Comparison of ENCODE assay signal across 9 cellular contexts in the genomic region with DNA sequence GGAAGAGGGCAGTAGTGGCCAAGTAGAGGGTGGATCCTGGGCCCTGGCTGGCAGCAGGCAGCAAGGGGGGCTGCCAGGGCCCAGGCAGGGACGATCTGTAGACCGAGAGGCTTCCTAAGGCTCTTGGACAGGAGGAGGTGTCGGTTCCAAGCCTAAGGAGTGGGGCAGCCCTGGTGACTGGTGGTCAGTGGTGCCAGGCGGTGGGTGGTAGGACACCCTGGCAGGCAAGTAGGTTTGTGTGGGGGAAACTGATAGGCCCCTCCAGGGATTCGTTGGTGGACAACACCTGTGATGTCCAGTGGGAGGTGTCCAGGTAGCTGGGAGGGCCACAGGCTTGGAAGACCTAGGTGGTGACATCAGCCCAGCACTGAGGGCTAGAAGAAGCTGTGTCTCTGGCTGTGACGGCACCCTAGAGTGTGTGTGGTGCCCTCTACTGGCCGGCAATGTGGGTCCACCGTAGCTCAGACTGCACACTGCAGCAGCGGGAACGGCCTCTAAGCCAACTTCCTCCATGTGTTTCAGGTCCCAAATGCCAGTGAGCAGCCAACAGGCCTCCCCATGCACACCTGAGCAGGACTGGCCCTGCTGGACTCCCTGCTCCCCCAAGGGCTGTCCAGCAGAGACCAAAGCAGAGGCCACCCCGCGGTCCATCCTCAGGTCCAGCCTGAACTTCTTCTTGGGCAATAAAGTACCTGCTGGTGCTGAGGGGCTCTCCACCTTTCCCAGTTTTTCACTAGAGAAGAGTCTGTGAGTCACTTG. TPM values are rescaled to one million over a fixed set of nuclear protein-coding genes. Genes with fewer than 3 reads are reported as not detected.
DNase-seq lines count a peak whose midpoint lies in the region; ATAC-seq lines count a peak whose summit lies in the region.
"Had no signal": no experiment of that assay in that cellular context is flagged by ENCODE, and none has a peak within 500 bp of the region (broad histone marks: within the 10 kb centered on the region; RNA-seq: fewer than 3 reads in every experiment).

No MANE protein-coding gene starts in this region.

- no peak for DNase-seq in Right ventricle myocardium inferior (ENCODE audit: missing footprints)
- no peak for DNase-seq in cardiac septum (ENCODE audit: low spot score)
- peak; percentile 16 for DNase-seq in NCI-H82 treated with DMSO at 0.1 percent for 48 hours (lab: John Stamatoyannopoulos, UW; ENCODE audit: unreplicated experiment)
- DNase-seq in activated CD4-positive, alpha-beta memory T cell treated with anti-CD3 and anti-CD28 coated beads, Interleukin-2, amount 10 ng/mL, durations not matched to agents 7 days and 5 days = peak; percentile 75
- DNase-seq in effector memory CD8-positive, alpha-beta T cell = peak; percentile 56 to 65 (median 61)
- peak; percentile 65 for DNase-seq in myocyte (ENCODE audit: low read depth)
- DNase-seq in stimulated activated naive CD4-positive, alpha-beta T cell (lab: John Stamatoyannopoulos, UW) = peak in 5 of 6 experiments; percentile 29 to 36 (median 34)

- H3K4me3 Mint-ChIP-seq in activated CD4-positive, alpha-beta memory T cell treated with anti-CD3 and anti-CD28 coated beads, Interleukin-2, amount 10 ng/mL, durations not matched to agents 7 days and 5 days = no peak overlapping the region
- no peak overlapping the region for H3K4me3 Mint-ChIP-seq in effector memory CD8-positive, alpha-beta T cell

- POLR2A ChIA-PET in activated CD4-positive, alpha-beta memory T cell treated with anti-CD3 and anti-CD28 coated beads, Interleukin-2, amount 10 ng/mL, durations not matched to agents 7 days and 5 days (lab: Charles Lee) = interaction anchor here (1.4 to 2.8 kb wide), 2 partner anchors 9 to 63 kb away, joined by 3 to 20 read pairs; a partner anchor contains a TSS

- no peaks in the 10 kb centered on the region for H3K9me3 Mint-ChIP-seq in activated CD4-positive, alpha-beta memory T cell treated with anti-CD3 and anti-CD28 coated beads, Interleukin-2, amount 10 ng/mL, durations not matched to agents 7 days and 5 days
- H3K9me3 Mint-ChIP-seq in effector memory CD8-positive, alpha-beta T cell = no peaks in the 10 kb centered on the region

- H3K4me1 Mint-ChIP-seq in activated CD4-positive, alpha-beta memory T cell treated with anti-CD3 and anti-CD28 coated beads, Interleukin-2, amount 10 ng/mL, durations not matched to agents 7 days and 5 days = no peaks in the 10 kb centered on the region
- H3K4me1 Mint-ChIP-seq in effector memory CD8-positive, alpha-beta T cell (ENCODE audit: low read depth in 2 of 2) = peaks cover 0 to 4% of the 10 kb centered on the region in 2 donors

- H3K36me3 Mint-ChIP-seq in activated CD4-positive, alpha-beta memory T cell treated with anti-CD3 and anti-CD28 coated beads, Interleukin-2, amount 10 ng/mL, durations not matched to agents 7 days and 5 days (ENCODE audit: low read depth) = no peaks in the 10 kb centered on the region
- H3K36me3 Mint-ChIP-seq in effector memory CD8-positive, alpha-beta T cell (ENCODE audit: insufficient read depth) = peaks cover 4% of the 10 kb centered on the region

- no peak overlapping the region for H3K27ac Mint-ChIP-seq in activated CD4-positive, alpha-beta memory T cell treated with anti-CD3 and anti-CD28 coated beads, Interleukin-2, amount 10 ng/mL, durations not matched to agents 7 days and 5 days
- H3K27ac Mint-ChIP-seq in effector memory CD8-positive, alpha-beta T cell = no peak overlapping the region

- peak; percentile 65 for ATAC-seq in Right ventricle myocardium inferior
- peak; percentile 99 for ATAC-seq in effector memory CD8-positive, alpha-beta T cell (replicated peaks)
- no peak for ATAC-seq in HG03175 (IDR thresholded peaks at IDR 0.05; ENCODE audit: unreplicated experiment)

- peaks cover 3% of the 10 kb centered on the region for H3K27me3 Mint-ChIP-seq in activated CD4-positive, alpha-beta memory T cell treated with anti-CD3 and anti-CD28 coated beads, Interleukin-2, amount 10 ng/mL, durations not matched to agents 7 days and 5 days
- H3K27me3 Mint-ChIP-seq in effector memory CD8-positive, alpha-beta T cell = peaks cover 35 to 38% of the 10 kb centered on the region in 2 donors

- CTCF ChIA-PET in activated CD4-positive, alpha-beta memory T cell treated with anti-CD3 and anti-CD28 coated beads, Interleukin-2, amount 10 ng/mL, durations not matched to agents 7 days and 5 days (lab: Charles Lee) = interaction anchor here (0.6 to 2.3 kb wide), 17 partner anchors 9 to 234 kb away, joined by 3 to 24 read pairs (median 4); a partner anchor contains a TSS

- intact Hi-C loops in Right ventricle myocardium inferior (cut with DNase I) (no loop called here), cardiac septum (cut with DNase I) (no loop called here)

RNA-seq across cellular contexts. Expression of a gene that starts 9.4 kb away (rescaled TPM):
- total RNA-seq in Right ventricle myocardium inferior = 73.1 TPM
- 51.0 TPM for total RNA-seq in cardiac septum
- 10 to 100 TPM; 41.9 to 42.4 TPM for total RNA-seq in activated CD4-positive, alpha-beta memory T cell treated with anti-CD3 and anti-CD28 coated beads, Interleukin-2, amount 10 ng/mL, durations not matched to agents 7 days and 5 days
- 32.6 and 34.8 TPM in 2 replicates for total RNA-seq in myocyte
- polyA plus RNA-seq in myocyte (2012) = 42.9 TPM

RNA-seq across cellular contexts. Expression of a gene that starts 22.2 kb away (rescaled TPM):
- total RNA-seq in Right ventricle myocardium inferior = 0.46 TPM
- total RNA-seq in cardiac septum = 0.32 TPM
- total RNA-seq in activated CD4-positive, alpha-beta memory T cell treated with anti-CD3 and anti-CD28 coated beads, Interleukin-2, amount 10 ng/mL, durations not matched to agents 7 days and 5 days = under 1 TPM in 1 of 2 experiments, not detected in 1; 0.08 TPM
- 25.0 and 34.5 TPM in 2 replicates for total RNA-seq in myocyte
- 28.4 TPM for polyA plus RNA-seq in myocyte (2012)
- total RNA-seq: mononuclear cell had no signal

RNA-seq across cellular contexts. Expression of a gene that starts 54.0 kb away (rescaled TPM):
- total RNA-seq in Right ventricle myocardium inferior = not detected
- not detected for total RNA-seq in cardiac septum
- not detected for total RNA-seq in activated CD4-positive, alpha-beta memory T cell treated with anti-CD3 and anti-CD28 coated beads, Interleukin-2, amount 10 ng/mL, durations not matched to agents 7 days and 5 days
- total RNA-seq in myocyte = not detected in 2 replicates
- polyA plus RNA-seq in myocyte (2012) = 0.13 TPM
- total RNA-seq: mononuclear cell had no signal

Comparison
In these comparisons a context has a peak if more than half of its experiments do, and no peak if none do; other contexts are left out.
1. DNase-seq: peak in NCI-H82 treated with DMSO at 0.1 percent for 48 hours (single experiment), activated CD4-positive, alpha-beta memory T cell treated with anti-CD3 and anti-CD28 coated beads, Interleukin-2, amount 10 ng/mL, durations not matched to agents 7 days and 5 days (single experiment), effector memory CD8-positive, alpha-beta T cell (3 of 3), myocyte (single experiment) and stimulated activated naive CD4-positive, alpha-beta T cell (5 of 6); none in Right ventricle myocardium inferior (single experiment) and cardiac septum (single experiment).
2. RNA of a gene that starts 22.2 kb away (total RNA-seq): 25.0 to 34.5 TPM in myocyte; 0.46 TPM in Right ventricle myocardium inferior (single experiment), 0.32 TPM in cardiac septum (single experiment) and 0.08 TPM in activated CD4-positive, alpha-beta memory T cell treated with anti-CD3 and anti-CD28 coated beads, Interleukin-2, amount 10 ng/mL, durations not matched to agents 7 days and 5 days; every median in the first group is over 10 times any median in the second.